Comparison of ENCODE assay signal across 25 cellular contexts in the genomic region with DNA sequence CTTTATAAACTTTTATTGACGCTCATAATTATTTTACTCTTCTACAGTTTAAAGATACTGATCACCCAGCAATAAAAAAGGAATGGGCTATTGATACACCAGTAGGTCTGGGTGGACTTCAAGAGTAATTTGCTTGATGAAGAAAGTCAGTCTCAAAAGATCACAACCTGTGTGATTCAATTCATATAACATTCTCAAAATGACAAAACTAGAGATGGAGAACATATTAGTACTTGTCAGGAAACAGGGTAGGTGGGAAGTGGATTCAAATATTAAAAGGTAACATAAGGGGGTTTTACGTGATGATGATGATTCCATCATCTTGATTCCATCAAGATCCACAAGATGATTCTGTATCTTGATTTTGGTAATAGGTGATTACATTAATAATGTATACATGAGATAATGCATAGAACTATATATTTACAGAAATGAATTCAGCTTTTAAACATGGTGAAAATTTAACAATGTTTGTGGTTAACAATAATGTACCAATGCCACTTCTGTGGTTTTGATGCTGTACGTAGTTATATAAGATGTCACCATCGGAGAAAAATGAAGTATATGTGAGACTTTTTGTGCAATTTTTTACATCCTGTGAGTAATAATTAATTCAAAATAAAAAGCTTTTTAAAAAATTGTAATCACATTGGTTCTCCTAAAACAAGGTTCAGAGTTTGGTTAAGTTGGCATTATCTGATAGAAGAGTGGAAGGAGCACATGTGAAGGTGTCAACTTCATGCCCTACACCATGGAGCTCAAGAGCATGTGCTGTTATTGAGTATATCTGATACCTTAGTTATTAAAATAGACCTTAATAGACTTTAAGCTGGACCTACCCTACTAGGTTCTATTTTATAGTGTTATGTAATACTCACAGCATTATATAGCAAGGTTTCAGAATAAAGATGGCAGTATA.
"Had no signal": no experiment of that assay in that cellular context is flagged by ENCODE, and none has a peak within 500 bp of the region (broad histone marks: within the 10 kb centered on the region; RNA-seq: fewer than 3 reads in every experiment).

No MANE protein-coding gene starts in this region.

- H3K9me3 ChIP-seq: body of pancreas, lower lobe of right lung, testis, vagina had no signal

- H3K4me3 ChIP-seq: body of pancreas, cardiac muscle cell, lower lobe of right lung, testis, vagina had no signal

- H3K27me3 ChIP-seq: body of pancreas, cardiac muscle cell, foreskin keratinocyte, testis, vagina had no signal

- H3K9me3 Mint-ChIP-seq: activated naive CD4-positive, alpha-beta T cell treated with anti-CD3 and anti-CD28 coated beads, Interleukin-2, amount 50 U/mL, for 24 hours; activated T-helper 1 cell treated with anti-CD3 and anti-CD28 coated beads, Interleukin-12 subunit alpha, Interleukin-12 subunit beta, Interleukin-2, Interleukin-4 antibody, amounts not matched to agents 30 ng/mL and 10 ng/mL and 1 ng/mL, durations not matched to agents 14 hours and 24 hours and 36 hours; naive B cell; type B pancreatic cell; WTC11 had no signal

- H3K27me3 Mint-ChIP-seq: activated naive CD4-positive, alpha-beta T cell treated with anti-CD3 and anti-CD28 coated beads, Interleukin-2, amount 50 U/mL, for 24 hours; naive B cell; progenitor cell of endocrine pancreas; type B pancreatic cell had no signal

- H3K4me1 Mint-ChIP-seq: WTC11 had no signal

- ATAC-seq: body of pancreas, foreskin keratinocyte, left lobe of liver, lower lobe of right lung, WTC11 had no signal

- DNase-seq: activated CD8-positive, alpha-beta memory T cell treated with anti-CD3 and anti-CD28 coated beads, Interleukin-2, amount 50 U/mL, for 48 hours; activated gamma-delta T cell treated with Interleukin-2 at 50 U/mL for 16 hours; anterior cingulate cortex; body of pancreas; dermis blood vessel endothelial cell; effector CD8-positive, alpha-beta T cell; foreskin keratinocyte; kidney; lower lobe of right lung; mesendoderm; naive B cell; retina; stimulated activated CD4-positive, alpha-beta T cell treated with anti-CD3 and anti-CD28 coated beads, Interleukin-2, amount 100 ng/mL, for 48 hours; stimulated activated CD8-positive, alpha-beta memory T cell treated with anti-CD3 and anti-CD28 coated beads, Interleukin-4, amount 100 ng/mL, for 48 hours; stimulated activated naive CD4-positive, alpha-beta T cell; T1000; testis had no signal

- H3K4me1 ChIP-seq: body of pancreas, foreskin keratinocyte, lower lobe of right lung, vagina had no signal

- FAIRE-seq: kidney had no signal

- H3K4me3 Mint-ChIP-seq: activated naive CD4-positive, alpha-beta T cell treated with anti-CD3 and anti-CD28 coated beads, Interleukin-2, amount 50 U/mL, for 24 hours; activated T-helper 1 cell treated with anti-CD3 and anti-CD28 coated beads, Interleukin-12 subunit alpha, Interleukin-12 subunit beta, Interleukin-2, Interleukin-4 antibody, amounts not matched to agents 30 ng/mL and 10 ng/mL and 1 ng/mL, durations not matched to agents 14 hours and 24 hours and 36 hours; naive B cell; type B pancreatic cell; WTC11 had no signal

- H3K27ac ChIP-seq: body of pancreas, cardiac muscle cell, foreskin keratinocyte, lower lobe of right lung, testis, vagina had no signal

- H3K27ac Mint-ChIP-seq: activated naive CD4-positive, alpha-beta T cell treated with anti-CD3 and anti-CD28 coated beads, Interleukin-2, amount 50 U/mL, for 24 hours; activated T-helper 1 cell treated with anti-CD3 and anti-CD28 coated beads, Interleukin-12 subunit alpha, Interleukin-12 subunit beta, Interleukin-2, Interleukin-4 antibody, amounts not matched to agents 30 ng/mL and 10 ng/mL and 1 ng/mL, durations not matched to agents 14 hours and 24 hours and 36 hours; progenitor cell of endocrine pancreas; type B pancreatic cell; WTC11 had no signal
